14 cellular contexts compared by ENCODE assay signal in genomic region chr18:32975166-32975441, GRCh38.
"Had no signal": no experiment of that assay in that cellular context is flagged by ENCODE, and none has a peak within 500 bp of the region (broad histone marks: within the 10 kb centered on the region; RNA-seq: fewer than 3 reads in every experiment).

No MANE protein-coding gene starts in this region.

- H3K4me1 ChIP-seq: colonic mucosa, heart left ventricle, prostate gland, right lobe of liver, uterus had no signal

- H3K4me3 Mint-ChIP-seq: activated CD4-positive, alpha-beta T cell treated with anti-CD3 and anti-CD28 coated beads, Interleukin-2, amount 10 ng/mL, durations not matched to agents 24 days and 14 days; activated naive CD4-positive, alpha-beta T cell treated with anti-CD3 and anti-CD28 coated beads, Interleukin-2, amount 10 ng/mL, durations not matched to agents 7 days and 5 days; stimulated activated effector memory CD8-positive, alpha-beta T cell treated with anti-CD3 and anti-CD28 coated beads, Interleukin-12 subunit alpha, Interleukin-12 subunit beta, amount 100 ng/mL, for 72 hours; WTC11 had no signal

- H3K9me3 Mint-ChIP-seq: activated CD4-positive, alpha-beta T cell treated with anti-CD3 and anti-CD28 coated beads, Interleukin-2, amount 10 ng/mL, durations not matched to agents 24 days and 14 days; activated naive CD4-positive, alpha-beta T cell treated with anti-CD3 and anti-CD28 coated beads, Interleukin-2, amount 10 ng/mL, durations not matched to agents 7 days and 5 days had no signal

- H3K4me1 Mint-ChIP-seq: activated CD4-positive, alpha-beta T cell treated with anti-CD3 and anti-CD28 coated beads, Interleukin-2, amount 10 ng/mL, durations not matched to agents 24 days and 14 days; activated naive CD4-positive, alpha-beta T cell treated with anti-CD3 and anti-CD28 coated beads, Interleukin-2, amount 10 ng/mL, durations not matched to agents 7 days and 5 days; stimulated activated effector memory CD8-positive, alpha-beta T cell treated with anti-CD3 and anti-CD28 coated beads, Interleukin-12 subunit alpha, Interleukin-12 subunit beta, amount 100 ng/mL, for 72 hours had no signal

- H3K4me3 ChIP-seq: colonic mucosa, heart left ventricle, prostate gland, right lobe of liver, thyroid gland, uterus had no signal

- H3K27me3 Mint-ChIP-seq: activated CD4-positive, alpha-beta T cell treated with anti-CD3 and anti-CD28 coated beads, Interleukin-2, amount 10 ng/mL, durations not matched to agents 24 days and 14 days; activated naive CD4-positive, alpha-beta T cell treated with anti-CD3 and anti-CD28 coated beads, Interleukin-2, amount 10 ng/mL, durations not matched to agents 7 days and 5 days had no signal

- ATAC-seq: heart left ventricle; right lobe of liver; stimulated activated effector memory CD8-positive, alpha-beta T cell treated with anti-CD3 and anti-CD28 coated beads, Interleukin-12 subunit alpha, Interleukin-12 subunit beta, amount 100 ng/mL, for 72 hours; WTC11 had no signal

- H3K27ac ChIP-seq: colonic mucosa, heart left ventricle, prostate gland, right lobe of liver, thyroid gland, uterus had no signal

- H3K27ac Mint-ChIP-seq: activated CD4-positive, alpha-beta T cell treated with anti-CD3 and anti-CD28 coated beads, Interleukin-2, amount 10 ng/mL, durations not matched to agents 24 days and 14 days; activated naive CD4-positive, alpha-beta T cell treated with anti-CD3 and anti-CD28 coated beads, Interleukin-2, amount 10 ng/mL, durations not matched to agents 7 days and 5 days; activated T-helper 2 cell treated with anti-CD3 and anti-CD28 coated beads, Interferon-gamma antibody, Interleukin-2, Interleukin-4, amounts not matched to agents 10 μg/mL and 5 μg/mL and 100 μg/mL, durations not matched to agents 14 hours and 24 hours and 36 hours; stimulated activated effector memory CD8-positive, alpha-beta T cell treated with anti-CD3 and anti-CD28 coated beads, Interleukin-12 subunit alpha, Interleukin-12 subunit beta, amount 100 ng/mL, for 72 hours; WTC11 had no signal

- H3K36me3 ChIP-seq: colonic mucosa, heart left ventricle, prostate gland, right lobe of liver, thyroid gland, uterus had no signal

- H3K36me3 Mint-ChIP-seq: activated naive CD4-positive, alpha-beta T cell treated with anti-CD3 and anti-CD28 coated beads, Interleukin-2, amount 10 ng/mL, durations not matched to agents 7 days and 5 days; stimulated activated effector memory CD8-positive, alpha-beta T cell treated with anti-CD3 and anti-CD28 coated beads, Interleukin-12 subunit alpha, Interleukin-12 subunit beta, amount 100 ng/mL, for 72 hours; WTC11 had no signal

- H3K9me3 ChIP-seq: colonic mucosa, prostate gland, right lobe of liver, thyroid gland, uterus had no signal

- DNase-seq: activated CD4-positive, alpha-beta T cell treated with anti-CD3 and anti-CD28 coated beads, Interleukin-2, amount 10 ng/mL, durations not matched to agents 24 days and 14 days; activated CD8-positive, alpha-beta memory T cell treated with anti-CD3 and anti-CD28 coated beads for 24 hours; activated naive CD4-positive, alpha-beta T cell treated with anti-CD3 and anti-CD28 coated beads, Interleukin-2, amount 10 ng/mL, durations not matched to agents 7 days and 5 days; caudate nucleus; colonic mucosa; foreskin melanocyte; heart left ventricle; right lobe of liver; uterus had no signal
